ENCODE assay signal across 14 cellular contexts in the genomic region with DNA sequence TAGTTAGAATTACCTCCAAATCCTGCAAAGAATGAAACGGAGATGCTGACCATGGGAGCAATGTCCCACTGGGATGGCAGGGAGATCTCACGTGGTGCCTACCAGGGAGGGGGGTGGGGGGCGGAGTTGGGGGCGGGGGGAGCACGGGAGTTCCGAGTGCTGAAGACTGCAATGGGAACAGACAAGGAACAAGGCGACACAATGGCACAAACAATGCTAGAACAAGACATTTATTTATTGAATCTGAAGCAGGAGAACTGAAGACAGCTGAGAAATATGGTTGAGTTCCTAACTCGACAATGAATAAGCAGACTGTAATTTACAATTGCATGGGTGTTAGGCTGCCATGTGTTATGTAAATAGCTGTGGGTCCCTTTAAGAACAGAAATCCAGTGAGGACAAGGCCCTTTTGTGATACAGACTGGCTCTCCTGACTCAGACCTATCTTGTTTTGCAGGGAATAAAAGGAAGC.
DNase-seq lines count a peak whose midpoint lies in the region; ATAC-seq and TF ChIP-seq lines count a peak whose summit lies in the region.
"Had no signal": no experiment of that assay in that cellular context is flagged by ENCODE, and none has a peak within 500 bp of the region (broad histone marks: within the 10 kb centered on the region; RNA-seq: fewer than 3 reads in every experiment).

No MANE protein-coding gene starts in this region.

- H3K4me3 ChIP-seq in BLaER1, result no peak overlapping the region
- H3K4me3 ChIP-seq: transverse colon had no signal

- H3K4me1 ChIP-seq in BLaER1, result peaks cover 75% of the 10 kb centered on the region

- BruUV-seq in MCF 10A (replicated peaks; lab: Mats Ljungman, UMichigan), result no TSS peak

- no peaks in the 10 kb centered on the region for H4K20me1 ChIP-seq in BLaER1

- no peaks in the 10 kb centered on the region for H3K27me3 ChIP-seq in BLaER1
- H3K27me3 ChIP-seq: transverse colon had no signal

- peaks cover 27% of the 10 kb centered on the region for H3K4me1 Mint-ChIP-seq in nephron
- H3K4me1 Mint-ChIP-seq in activated CD8-positive, alpha-beta T cell treated with anti-CD3 and anti-CD28 coated beads, Interleukin-2, amount 10 ng/mL, durations not matched to agents 7 days and 5 days (ENCODE audit: low read depth), result peaks cover 15% of the 10 kb centered on the region
- peaks cover 19% of the 10 kb centered on the region for H3K4me1 Mint-ChIP-seq in MCF 10A (ENCODE audit: insufficient read depth, unreplicated experiment)

- POLR2A ChIA-PET in activated CD8-positive, alpha-beta T cell treated with anti-CD3 and anti-CD28 coated beads, Interleukin-2, amount 10 ng/mL, durations not matched to agents 7 days and 5 days (lab: Charles Lee), result no interaction called here
- POLR2A ChIA-PET in MCF 10A (lab: Yijun Ruan, JAX), result interaction anchor here (0.7 to 2.6 kb wide), 5 partner anchors 25 to 704 kb away, joined by 3 to 10 read pairs (median 7); a partner anchor contains a TSS

- intact Hi-C loops in MCF 10A (cut with micrococcal nuclease), result loop anchor here (5.0 to 10.0 kb wide), 5 partner anchors 543 to 1263 kb away; a partner anchor contains a TSS

- no peaks in the 10 kb centered on the region for H3K36me3 Mint-ChIP-seq in nephron (ENCODE audit: low read depth)
- no peaks in the 10 kb centered on the region for H3K36me3 Mint-ChIP-seq in activated CD8-positive, alpha-beta T cell treated with anti-CD3 and anti-CD28 coated beads, Interleukin-2, amount 10 ng/mL, durations not matched to agents 7 days and 5 days (ENCODE audit: low read depth)
- H3K36me3 Mint-ChIP-seq in MCF 10A (ENCODE audit: insufficient read depth, unreplicated experiment), result no peaks in the 10 kb centered on the region

- H3K27me3 Mint-ChIP-seq in nephron (ENCODE audit: low read depth) (peaks cover 3% of the 10 kb centered on the region), MCF 10A (ENCODE audit: insufficient read depth, unreplicated experiment) (no peaks in the 10 kb centered on the region)
- peaks cover 20% of the 10 kb centered on the region for H3K27me3 Mint-ChIP-seq in activated CD8-positive, alpha-beta T cell treated with anti-CD3 and anti-CD28 coated beads, Interleukin-2, amount 10 ng/mL, durations not matched to agents 7 days and 5 days (ENCODE audit: low read depth)

- no peak for TF ChIP-seq CTCF in nephron (IDR thresholded peaks at IDR 0.05; ENCODE audit: unreplicated experiment in 3 of 3)
- TF ChIP-seq CTCF in MCF 10A (IDR thresholded peaks at IDR 0.05; ENCODE audit: unreplicated experiment), result no peak

- H3K9me3 ChIP-seq in BLaER1, result no peaks in the 10 kb centered on the region
- H3K9me3 ChIP-seq: transverse colon had no signal

- CTCF ChIA-PET in activated CD8-positive, alpha-beta T cell treated with anti-CD3 and anti-CD28 coated beads, Interleukin-2, amount 10 ng/mL, durations not matched to agents 7 days and 5 days (lab: Charles Lee), result interaction anchor here (1.0 to 3.9 kb wide), 5 partner anchors 16 to 673 kb away, joined by 3 to 25 read pairs (median 11); no protein-coding TSS in a partner anchor
- CTCF ChIA-PET in MCF 10A (lab: Yijun Ruan, JAX), result interaction anchor here (0.7 to 1.9 kb wide), 6 partner anchors 24 to 521 kb away, joined by 3 to 9 read pairs (median 4); a partner anchor contains a TSS

- H3K27ac Mint-ChIP-seq in nephron (peak overlapping the region; percentile 24 to 82 (median 44)), MCF 10A (ENCODE audit: low read depth, unreplicated experiment) (no peak overlapping the region)
- no peak overlapping the region for H3K27ac Mint-ChIP-seq in activated CD8-positive, alpha-beta T cell treated with anti-CD3 and anti-CD28 coated beads, Interleukin-2, amount 10 ng/mL, durations not matched to agents 7 days and 5 days
- H3K27ac Mint-ChIP-seq: T-helper 17 cell had no signal

- no peaks in the 10 kb centered on the region for H3K36me3 ChIP-seq in BLaER1
- H3K36me3 ChIP-seq: transverse colon had no signal

- no peak for ATAC-seq in HG02870 (IDR thresholded peaks at IDR 0.05; ENCODE audit: unreplicated experiment)
- no peak for ATAC-seq in activated CD8-positive, alpha-beta T cell treated with anti-CD3 and anti-CD28 coated beads, Interleukin-2, amount 10 ng/mL, durations not matched to agents 7 days and 5 days
- ATAC-seq: activated T-cell treated with anti-CD3 and anti-CD28 coated beads, Interleukin-2, amount 50 U/mL, for 72 hours; T-helper 17 cell had no signal

- no peak overlapping the region for H3K9ac ChIP-seq in BLaER1

- H3K4me3 Mint-ChIP-seq in nephron, result peak overlapping the region; percentile 2 to 20 (median 9)
- H3K4me3 Mint-ChIP-seq in activated CD8-positive, alpha-beta T cell treated with anti-CD3 and anti-CD28 coated beads, Interleukin-2, amount 10 ng/mL, durations not matched to agents 7 days and 5 days, result no peak overlapping the region
- no peak overlapping the region for H3K4me3 Mint-ChIP-seq in MCF 10A (ENCODE audit: unreplicated experiment)
- H3K4me3 Mint-ChIP-seq: activated T-cell treated with anti-CD3 and anti-CD28 coated beads, Interleukin-2, amount 50 U/mL, for 72 hours; T-helper 17 cell had no signal

- no peak overlapping the region for H3K27ac ChIP-seq in BLaER1
- H3K27ac ChIP-seq: transverse colon had no signal

- H3K9me3 Mint-ChIP-seq in nephron (no peaks in the 10 kb centered on the region), MCF 10A (ENCODE audit: unreplicated experiment) (no peaks in the 10 kb centered on the region)
- H3K9me3 Mint-ChIP-seq in activated CD8-positive, alpha-beta T cell treated with anti-CD3 and anti-CD28 coated beads, Interleukin-2, amount 10 ng/mL, durations not matched to agents 7 days and 5 days (ENCODE audit: insufficient read depth), result no peaks in the 10 kb centered on the region
- H3K9me3 Mint-ChIP-seq: activated T-cell treated with anti-CD3 and anti-CD28 coated beads, Interleukin-2, amount 50 U/mL, for 72 hours had no signal

- 0 out of 2 replicates have a peak overlapping the region, but pooled peaks have one; percentile 42 for H3K4me2 ChIP-seq in BLaER1

- DNase-seq in NCI-H69 (lab: John Stamatoyannopoulos, UW) (peak; percentile 82), globus pallidus (ENCODE audit: low spot score) (peak; percentile 91), COLO668 (lab: John Stamatoyannopoulos, UW; ENCODE audit: unreplicated experiment) (no peak), MCF 10A (ENCODE audit: unreplicated experiment) (no peak)
- DNase-seq in activated CD8-positive, alpha-beta T cell treated with anti-CD3 and anti-CD28 coated beads, Interleukin-2, amount 10 ng/mL, durations not matched to agents 7 days and 5 days, result no peak
- DNase-seq: activated T-cell treated with anti-CD3 and anti-CD28 coated beads, Interleukin-2, amount 50 U/mL, for 72 hours; COR-L47; NCI-H345; stimulated activated CD4-positive, alpha-beta T cell treated with anti-CD3 and anti-CD28 coated beads, Interleukin-2, amount 100 ng/mL, for 48 hours; T-helper 17 cell; transverse colon had no signal

Comparison
In these comparisons a context has a peak if more than half of its experiments do, and no peak if none do; other contexts are left out.
1. DNase-seq: peak in NCI-H69 (single experiment) and globus pallidus (single experiment); none in COLO668 (single experiment), activated CD8-positive, alpha-beta T cell treated with anti-CD3 and anti-CD28 coated beads, Interleukin-2, amount 10 ng/mL, durations not matched to agents 7 days and 5 days (single experiment) and MCF 10A (single experiment).
2. H3K27ac Mint-ChIP-seq: peak in nephron (3 of 3); none in activated CD8-positive, alpha-beta T cell treated with anti-CD3 and anti-CD28 coated beads, Interleukin-2, amount 10 ng/mL, durations not matched to agents 7 days and 5 days (single experiment) and MCF 10A (single experiment).
3. H3K4me3 Mint-ChIP-seq: peak in nephron (3 of 3); none in activated CD8-positive, alpha-beta T cell treated with anti-CD3 and anti-CD28 coated beads, Interleukin-2, amount 10 ng/mL, durations not matched to agents 7 days and 5 days (single experiment) and MCF 10A (single experiment).